Comparison of ENCODE assay signal across 17 cellular contexts in the genomic region with DNA sequence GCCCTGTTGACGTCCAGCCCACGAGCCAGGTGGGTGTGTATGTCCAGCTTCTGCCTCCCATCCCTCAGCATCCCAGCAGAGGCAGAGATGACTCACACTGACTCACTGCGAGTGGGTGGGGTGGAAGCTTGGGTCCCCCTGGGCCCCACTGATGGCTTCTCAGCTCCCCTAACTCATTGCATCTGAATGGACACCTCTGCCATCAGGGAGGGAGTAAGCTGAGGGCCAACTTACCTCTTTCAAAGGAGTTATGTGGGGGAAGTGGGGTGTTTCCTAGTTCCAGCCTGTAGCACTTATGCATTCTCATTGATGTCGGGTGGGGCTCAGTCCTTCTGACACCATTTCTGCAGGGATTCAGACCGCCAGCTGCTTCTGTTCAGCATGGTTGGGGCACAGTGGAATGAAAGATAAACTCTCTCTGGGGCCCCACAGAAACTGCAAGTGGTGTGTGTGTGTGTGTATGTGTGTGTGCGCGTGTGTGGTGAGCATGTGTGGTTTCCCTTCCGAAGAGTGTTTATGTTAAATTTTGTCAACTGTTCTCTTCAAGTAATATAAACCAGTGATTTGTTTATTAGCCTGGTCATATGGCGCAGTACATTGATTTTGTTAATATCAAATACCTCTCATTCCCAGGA.
DNase-seq lines count a peak whose midpoint lies in the region; ATAC-seq and TF ChIP-seq lines count a peak whose summit lies in the region.
"Had no signal": no experiment of that assay in that cellular context is flagged by ENCODE, and none has a peak within 500 bp of the region (broad histone marks: within the 10 kb centered on the region; RNA-seq: fewer than 3 reads in every experiment).

No MANE protein-coding gene starts in this region.

- H3K9me3 Mint-ChIP-seq in activated naive CD8-positive, alpha-beta T cell treated with anti-CD3 and anti-CD28 coated beads for 36 hours = peaks cover 17% of the 10 kb centered on the region

- H3K27me3 ChIP-seq in H7 (ENCODE audit: control insufficient read depth, insufficient read depth, low read length) = no peaks in the 10 kb centered on the region
- no peaks in the 10 kb centered on the region for H3K27me3 ChIP-seq in smooth muscle cell (ENCODE audit: low read depth)
- H3K27me3 ChIP-seq: BLaER1, neutrophil had no signal

- no peak overlapping the region for H3K9ac ChIP-seq in smooth muscle cell (ENCODE audit: low read depth)
- H3K9ac ChIP-seq: BLaER1 had no signal

- peaks cover 6% of the 10 kb centered on the region for H3K27me3 Mint-ChIP-seq in activated naive CD8-positive, alpha-beta T cell treated with anti-CD3 and anti-CD28 coated beads for 36 hours

- peak overlapping the region; percentile 32 for H3K27ac ChIP-seq in smooth muscle cell (ENCODE audit: low read depth)
- H3K27ac ChIP-seq: BLaER1, neutrophil had no signal

- H2AFZ ChIP-seq in smooth muscle cell (ENCODE audit: low read depth) = no peak overlapping the region

- no peaks in the 10 kb centered on the region for H3K9me3 ChIP-seq in smooth muscle cell (replicated peaks; ENCODE audit: low read depth)
- H3K9me3 ChIP-seq: neutrophil had no signal

- H3K36me3 Mint-ChIP-seq in activated naive CD8-positive, alpha-beta T cell treated with anti-CD3 and anti-CD28 coated beads for 36 hours = no peaks in the 10 kb centered on the region

- H4K20me1 ChIP-seq in smooth muscle cell (ENCODE audit: low read depth) = no peaks in the 10 kb centered on the region
- H4K20me1 ChIP-seq: BLaER1 had no signal

- no peaks in the 10 kb centered on the region for H3K79me2 ChIP-seq in smooth muscle cell (ENCODE audit: low read depth)

- H3K4me3 Mint-ChIP-seq in activated naive CD8-positive, alpha-beta T cell treated with anti-CD3 and anti-CD28 coated beads for 36 hours = no peak overlapping the region

- in situ Hi-C loops in G401 (cut with HindIII; ENCODE audit: low sequenced_read_pairs) = no loop called here

- peaks cover 3% of the 10 kb centered on the region for H3K4me1 Mint-ChIP-seq in activated naive CD8-positive, alpha-beta T cell treated with anti-CD3 and anti-CD28 coated beads for 36 hours

- 43% methylated on average over 9 of the region's 9 CpGs for WGBS in smooth muscle cell (ENCODE audit: low lambda C conversion rate)

- no peaks in the 10 kb centered on the region for H3F3A ChIP-seq in smooth muscle cell (ENCODE audit: low read depth)

- H3K4me2 ChIP-seq in smooth muscle cell = peak overlapping the region; percentile 70
- H3K4me2 ChIP-seq: BLaER1 had no signal

- ATAC-seq in HG03442 (IDR thresholded peaks at IDR 0.05; ENCODE audit: unreplicated experiment) = no peak

- H3K36me3 ChIP-seq in H7 (replicated peaks; ENCODE audit: control insufficient read depth, insufficient read depth, low read length) (no peaks in the 10 kb centered on the region), smooth muscle cell (ENCODE audit: low read depth) (no peaks in the 10 kb centered on the region)
- H3K36me3 ChIP-seq: BLaER1, neutrophil had no signal

- no peak for TF ChIP-seq CTCF in smooth muscle cell (IDR thresholded peaks at IDR 0.05; ENCODE audit: borderline replicate concordance, insufficient read depth, poor library complexity, severe bottlenecking)

- H3K27ac Mint-ChIP-seq in activated naive CD8-positive, alpha-beta T cell treated with anti-CD3 and anti-CD28 coated beads for 36 hours = no peak overlapping the region

- DNase-seq in activated CD4-positive, alpha-beta T cell treated with anti-CD3 and anti-CD28 coated beads for 48 hours = peak; percentile 25
- DNase-seq in activated CD4-positive, alpha-beta T cell treated with anti-CD3 and anti-CD28 coated beads for 4 hours = no peak
- DNase-seq in H7 (peak; percentile 49), smooth muscle cell (lab: John Stamatoyannopoulos, UW; ENCODE audit: unreplicated experiment) (no peak), G401 (ENCODE audit: low spot score) (no peak), NCI-H2227 treated with DMSO at 0.1 percent for 48 hours (lab: John Stamatoyannopoulos, UW) (no peak)
- peak; percentile 9 for DNase-seq in activated naive CD8-positive, alpha-beta T cell treated with anti-CD3 and anti-CD28 coated beads for 36 hours
- DNase-seq: 8988T; activated naive CD4-positive, alpha-beta T cell treated with anti-CD3 and anti-CD28 coated beads, Interleukin-2, amount 50 U/mL, for 16 hours; GF-D8; NCI-H1694 treated with DMSO at 0.1 percent for 48 hours; NCI-H345; retina; trophoblast cell had no signal

- peaks cover 4% of the 10 kb centered on the region for H3K4me1 ChIP-seq in smooth muscle cell (ENCODE audit: low read depth)

- no peak overlapping the region for H3K4me3 ChIP-seq in H7 (ENCODE audit: insufficient read depth, low read depth, low read length)
- no peak overlapping the region for H3K4me3 ChIP-seq in smooth muscle cell
- H3K4me3 ChIP-seq: BLaER1 had no signal

Comparison
In these comparisons a context has a peak if more than half of its experiments do, and no peak if none do; other contexts are left out.
1. DNase-seq: peak in activated CD4-positive, alpha-beta T cell treated with anti-CD3 and anti-CD28 coated beads for 48 hours (single experiment), H7 (single experiment) and activated naive CD8-positive, alpha-beta T cell treated with anti-CD3 and anti-CD28 coated beads for 36 hours (single experiment); none in activated CD4-positive, alpha-beta T cell treated with anti-CD3 and anti-CD28 coated beads for 4 hours (0 of 2), smooth muscle cell (single experiment), G401 (single experiment) and NCI-H2227 treated with DMSO at 0.1 percent for 48 hours (single experiment).